1 cellular context compared by ENCODE assay signal in genomic region chr16:8678068-8678927, GRCh38.
TF ChIP-seq lines count a peak whose summit lies in the region.

No MANE protein-coding gene starts in this region.

TF ChIP-seq in HepG2, 621 proteins besides CTCF, POLR2A, EP300 and RAD21 (continues in another document):
- TF ChIP-seq HNRNPUL1 (IDR thresholded peaks at IDR 0.05; ENCODE audit: low read depth, low read length) (no peak), CERS6 (CRISPR knock-in tag; IDR thresholded peaks at IDR 0.05) (no peak), ZFP82 (CRISPR knock-in tag; IDR thresholded peaks at IDR 0.05; ENCODE audit: borderline replicate concordance) (no peak), MXD3 (CRISPR knock-in tag; IDR thresholded peaks at IDR 0.05) (no peak), RNF219 (CRISPR knock-in tag; IDR thresholded peaks at IDR 0.05) (no peak), PATZ1 (CRISPR knock-in tag; IDR thresholded peaks at IDR 0.05) (peak; percentile 78), ZNF513 (CRISPR knock-in tag; conservative IDR thresholded peaks at IDR 0.05) (no peak), SRF (IDR thresholded peaks at IDR 0.05; ENCODE audit: low read depth, low read length) (no peak; the same call in 1 of the 2 replicates), ZNF3 (CRISPR knock-in tag; IDR thresholded peaks at IDR 0.05) (peak; percentile 22; the same call in 1 of the 2 replicates), ZNF607 (CRISPR knock-in tag; IDR thresholded peaks at IDR 0.05; ENCODE audit: borderline replicate concordance) (no peak), GPN1 (CRISPR knock-in tag; IDR thresholded peaks at IDR 0.05; ENCODE audit: borderline replicate concordance) (no peak), MBNL3 (CRISPR knock-in tag; conservative IDR thresholded peaks at IDR 0.05) (no peak), MLXIP (CRISPR knock-in tag; IDR thresholded peaks at IDR 0.05; ENCODE audit: borderline replicate concordance) (no peak), NR0B2 (CRISPR knock-in tag; IDR thresholded peaks at IDR 0.05) (no peak), RXRB (CRISPR knock-in tag; IDR thresholded peaks at IDR 0.05; ENCODE audit: borderline replicate concordance) (peak; percentile 81), BRD4 (CRISPR knock-in tag; IDR thresholded peaks at IDR 0.05) (no peak), NRL (CRISPR knock-in tag; IDR thresholded peaks at IDR 0.05; ENCODE audit: borderline replicate concordance) (no peak), HOXD1 (CRISPR knock-in tag; IDR thresholded peaks at IDR 0.05) (peak; percentile 78; the same call in 1 of the 2 replicates), ZNF337 (CRISPR knock-in tag; IDR thresholded peaks at IDR 0.05; ENCODE audit: borderline replicate concordance, low read depth) (peak; percentile 72; the same call in 1 of the 2 replicates), SAP130 (CRISPR knock-in tag; IDR thresholded peaks at IDR 0.05; ENCODE audit: low read depth) (peak; percentile 97), ZNF7 (CRISPR knock-in tag; IDR thresholded peaks at IDR 0.05) (no peak), CEBPG (CRISPR knock-in tag; IDR thresholded peaks at IDR 0.05) (peak; percentile 96), CSRNP1 (CRISPR knock-in tag; IDR thresholded peaks at IDR 0.05) (no peak), MEIS2 (CRISPR knock-in tag; IDR thresholded peaks at IDR 0.05) (no peak), SIN3B (IDR thresholded peaks at IDR 0.05; ENCODE audit: low read length) (peak; percentile 34; the same call in 1 of the 2 replicates), FOXM1 (CRISPR knock-in tag; IDR thresholded peaks at IDR 0.05) (0 out of 2 replicates have a peak, but pooled peaks have one; percentile 62), HOXA9 (CRISPR knock-in tag; IDR thresholded peaks at IDR 0.05; ENCODE audit: borderline replicate concordance) (no peak), ZNF281 (CRISPR knock-in tag; IDR thresholded peaks at IDR 0.05; ENCODE audit: borderline replicate concordance) (peak; percentile 58; the same call in 1 of the 2 replicates), KDM1A (CRISPR knock-in tag; IDR thresholded peaks at IDR 0.05) (no peak), SNRNP70 (IDR thresholded peaks at IDR 0.05; ENCODE audit: low read depth, low read length) (no peak), HDAC2 (CRISPR knock-in tag; IDR thresholded peaks at IDR 0.05) (peak; percentile 91), KLF16 (CRISPR knock-in tag; IDR thresholded peaks at IDR 0.05) (peak in 1 of 2 experiments; percentile 73; a peak in 1 of 4 replicates), DMTF1 (CRISPR knock-in tag; IDR thresholded peaks at IDR 0.05) (no peak), ZMAT5 (CRISPR knock-in tag; IDR thresholded peaks at IDR 0.05; ENCODE audit: borderline replicate concordance, low read depth) (no peak), MXI1 (IDR thresholded peaks at IDR 0.05; ENCODE audit: borderline replicate concordance, low read depth, low read length) (peak; percentile 52; the same call in 1 of the 3 replicates), GTF2F1 (IDR thresholded peaks at IDR 0.05; ENCODE audit: low read length) (no peak), EHMT2 (IDR thresholded peaks at IDR 0.05; ENCODE audit: borderline replicate concordance, low read depth, low read length) (0 out of 2 replicates have a peak, but pooled peaks have one; percentile 24), CREB1 (IDR thresholded peaks at IDR 0.05) (peak; percentile 48), CREB1 (CRISPR knock-in tag; IDR thresholded peaks at IDR 0.05) (peak; percentile 81), FOXC1 (CRISPR knock-in tag; IDR thresholded peaks at IDR 0.05; ENCODE audit: borderline replicate concordance) (no peak), ZNF740 (CRISPR knock-in tag; IDR thresholded peaks at IDR 0.05) (no peak), ZNF136 (CRISPR knock-in tag; IDR thresholded peaks at IDR 0.05; ENCODE audit: low read depth) (no peak), ZBTB7B (CRISPR knock-in tag; IDR thresholded peaks at IDR 0.05) (peak; percentile 87), U2AF2 (IDR thresholded peaks at IDR 0.05; ENCODE audit: low read depth, low read length) (no peak), MAZ (IDR thresholded peaks at IDR 0.05; ENCODE audit: borderline replicate concordance, low read depth, low read length) (no peak), MAZ (CRISPR knock-in tag; IDR thresholded peaks at IDR 0.05; ENCODE audit: low read depth) (no peak), EEA1 (CRISPR knock-in tag; IDR thresholded peaks at IDR 0.05; ENCODE audit: borderline replicate concordance) (no peak)
